Comparison of ENCODE assay signal across 15 cellular contexts in the genomic region with DNA sequence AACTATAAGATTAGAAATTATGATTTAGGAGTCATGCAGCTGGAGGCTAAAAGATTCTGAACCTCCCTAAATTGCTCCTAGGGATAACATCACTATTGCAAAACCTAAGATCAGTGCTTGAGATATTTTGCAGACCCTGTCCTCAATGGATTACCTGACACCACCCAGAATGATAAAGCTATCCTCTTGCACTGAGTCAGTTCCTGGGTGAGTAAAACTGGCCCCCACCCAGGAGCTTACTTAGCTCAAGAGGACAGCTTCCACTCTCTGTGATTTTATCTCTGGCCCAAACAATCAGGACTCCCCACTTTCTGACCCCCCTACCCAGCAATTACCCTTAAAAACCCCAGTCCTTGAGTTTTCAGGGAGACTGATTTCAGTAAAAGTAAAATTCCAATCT.
DNase-seq lines count a peak whose midpoint lies in the region; ATAC-seq and TF ChIP-seq lines count a peak whose summit lies in the region.
"Had no signal": no experiment of that assay in that cellular context is flagged by ENCODE, and none has a peak within 500 bp of the region (broad histone marks: within the 10 kb centered on the region; RNA-seq: fewer than 3 reads in every experiment).

No MANE protein-coding gene starts in this region.

- H3K79me2 ChIP-seq in H9 (ENCODE audit: insufficient read depth, low read length) (no peaks in the 10 kb centered on the region), PC-3 (ENCODE audit: low read length) (no peaks in the 10 kb centered on the region), mammary epithelial cell (ENCODE audit: insufficient read depth, low read length) (no peaks in the 10 kb centered on the region)

- no peak overlapping the region for H4K8ac ChIP-seq in H9 (replicated peaks; ENCODE audit: insufficient read length, low read depth, low read length)

- BruUV-seq in PC-3 (replicated peaks; lab: Mats Ljungman, UMichigan), result no TSS peak
- BruUV-seq in mammary epithelial cell (replicated peaks; lab: Mats Ljungman, UMichigan), result no TSS peak

- no peaks in the 10 kb centered on the region for H3K79me1 ChIP-seq in H9 (ENCODE audit: insufficient read depth, low read depth, low read length, poor library complexity, severe bottlenecking)

- no peak for ATAC-seq in PC-3
- no peak for ATAC-seq in activated CD8-positive, alpha-beta T cell treated with anti-CD3 and anti-CD28 coated beads, Interleukin-2, amount 10 ng/mL, durations not matched to agents 7 days and 5 days
- ATAC-seq: CD8-positive, alpha-beta T cell; GM12878; HepG2 had no signal

- no peak for TF ChIP-seq POLR2A in suprapubic skin (IDR thresholded peaks at IDR 0.05)

- H3K27ac ChIP-seq in H9 (ENCODE audit: insufficient read length, low read depth, low read length), result no peak overlapping the region
- H3K27ac ChIP-seq in PC-3 (ENCODE audit: low read length), result no peak overlapping the region
- H3K27ac ChIP-seq in mammary epithelial cell (ENCODE audit: insufficient read depth, low read depth, low read length), result no peak overlapping the region
- no peak overlapping the region for H3K27ac ChIP-seq in suprapubic skin
- H3K27ac ChIP-seq: BLaER1 treated with 17β-estradiol and CSF1 and Interleukin-3, amounts not matched to agents 10 nM and 100 nM had no signal

- H3K18ac ChIP-seq in H9 (ENCODE audit: insufficient read length, low read depth, low read length), result no peak overlapping the region

- H3K27ac Mint-ChIP-seq in H9 (peak overlapping the region in 2 of 3 experiments; percentile 39 to 71; a peak in 2 of 7 replicates), progenitor cell of endocrine pancreas (peak overlapping the region; percentile 75)
- no peak overlapping the region for H3K27ac Mint-ChIP-seq in activated CD8-positive, alpha-beta T cell treated with anti-CD3 and anti-CD28 coated beads, Interleukin-2, amount 10 ng/mL, durations not matched to agents 7 days and 5 days
- H3K27ac Mint-ChIP-seq: B cell; CD8-positive, alpha-beta T cell had no signal

- H2AK5ac ChIP-seq in H9 (ENCODE audit: insufficient read length, low read length), result no peak overlapping the region

- no peak overlapping the region for H3K4me2 ChIP-seq in H9 (ENCODE audit: insufficient read depth, insufficient read length, low read length)
- no peak overlapping the region for H3K4me2 ChIP-seq in PC-3 (ENCODE audit: low read length)
- H3K4me2 ChIP-seq in mammary epithelial cell (ENCODE audit: insufficient read depth, low read depth, low read length), result no peak overlapping the region
- H3K4me2 ChIP-seq: BLaER1 treated with 17β-estradiol and CSF1 and Interleukin-3, amounts not matched to agents 10 nM and 100 nM had no signal

- no peak overlapping the region for H2BK20ac ChIP-seq in H9 (ENCODE audit: low read depth, low read length, poor library complexity, severe bottlenecking)

- no peak overlapping the region for H2AFZ ChIP-seq in H9 (ENCODE audit: low read length)
- H2AFZ ChIP-seq in PC-3 (ENCODE audit: low read length), result no peak overlapping the region
- H2AFZ ChIP-seq in mammary epithelial cell (ENCODE audit: low read depth, low read length), result no peak overlapping the region

- H3K4me1 Mint-ChIP-seq in H9 (no peaks in the 10 kb centered on the region), progenitor cell of endocrine pancreas (ENCODE audit: low read depth) (no peaks in the 10 kb centered on the region)
- no peaks in the 10 kb centered on the region for H3K4me1 Mint-ChIP-seq in activated CD8-positive, alpha-beta T cell treated with anti-CD3 and anti-CD28 coated beads, Interleukin-2, amount 10 ng/mL, durations not matched to agents 7 days and 5 days (ENCODE audit: low read depth)
- H3K4me1 Mint-ChIP-seq: B cell had no signal

- POLR2A ChIA-PET in PC-3 (lab: Charles Lee; ENCODE audit: unreplicated experiment), result no interaction called here
- POLR2A ChIA-PET in activated CD8-positive, alpha-beta T cell treated with anti-CD3 and anti-CD28 coated beads, Interleukin-2, amount 10 ng/mL, durations not matched to agents 7 days and 5 days (lab: Charles Lee), result no interaction called here

- no peak overlapping the region for H3K14ac ChIP-seq in H9 (ENCODE audit: insufficient read depth, low read length)

- H4K20me1 ChIP-seq in H9 (ENCODE audit: control insufficient read depth, insufficient read depth, insufficient read length) (no peaks in the 10 kb centered on the region), PC-3 (ENCODE audit: low read length) (no peaks in the 10 kb centered on the region), mammary epithelial cell (ENCODE audit: insufficient read depth, low read length) (no peaks in the 10 kb centered on the region)
- H4K20me1 ChIP-seq: BLaER1 treated with 17β-estradiol and CSF1 and Interleukin-3, amounts not matched to agents 10 nM and 100 nM had no signal

- no peak overlapping the region for H3T11ph ChIP-seq in H9 (ENCODE audit: low read length)

- no peak overlapping the region for H3K56ac ChIP-seq in H9 (ENCODE audit: insufficient read length, low read depth, low read length)

- no peak for DNase-seq in H9
- peak; percentile 41 for DNase-seq in PC-3
- peak; percentile 30 for DNase-seq in mammary epithelial cell
- DNase-seq in progenitor cell of endocrine pancreas (ENCODE audit: low spot score, unreplicated experiment), result no peak
- DNase-seq in NCI-H1417 (lab: John Stamatoyannopoulos, UW), result no peak
- DNase-seq in suprapubic skin (ENCODE audit: low spot score in 2 of 2), result no peak
- DNase-seq in activated CD8-positive, alpha-beta T cell treated with anti-CD3 and anti-CD28 coated beads, Interleukin-2, amount 10 ng/mL, durations not matched to agents 7 days and 5 days, result no peak
- DNase-seq: Calu3; CD8-positive, alpha-beta T cell; DMS79 treated with DMSO at 0.1 percent for 48 hours had no signal

- no peak for TF ChIP-seq EP300 in suprapubic skin (IDR thresholded peaks at IDR 0.05)

- no peaks in the 10 kb centered on the region for H3K9me3 ChIP-seq in H9 (ENCODE audit: control insufficient read depth, low read depth, low read length)
- H3K9me3 ChIP-seq in PC-3 (ENCODE audit: low read length), result no peaks in the 10 kb centered on the region
- peaks cover 2% of the 10 kb centered on the region for H3K9me3 ChIP-seq in mammary epithelial cell (replicated peaks; ENCODE audit: insufficient read depth, low read length)
- no peaks in the 10 kb centered on the region for H3K9me3 ChIP-seq in suprapubic skin
- H3K9me3 ChIP-seq: BLaER1 treated with 17β-estradiol and CSF1 and Interleukin-3, amounts not matched to agents 10 nM and 100 nM; HAP-1 had no signal

- dilution Hi-C loops in mammary epithelial cell (cut with HindIII; ENCODE audit: low sequenced_read_pairs), result no loop called here

- H3K9ac ChIP-seq in H9 (ENCODE audit: extremely low read depth, insufficient read length, low read length) (no peak overlapping the region), PC-3 (ENCODE audit: low read length) (no peak overlapping the region), mammary epithelial cell (ENCODE audit: insufficient read depth, low read length) (no peak overlapping the region)
- H3K9ac ChIP-seq: BLaER1 treated with 17β-estradiol and CSF1 and Interleukin-3, amounts not matched to agents 10 nM and 100 nM had no signal

- TF ChIP-seq CTCF in H9 (conservative IDR thresholded peaks at IDR 0.05) (no peak), PC-3 (conservative IDR thresholded peaks at IDR 0.05; ENCODE audit: low read depth, low read length) (no peak), mammary epithelial cell (conservative IDR thresholded peaks at IDR 0.05 in 1 of 2, IDR thresholded peaks at IDR 0.05 in 1 of 2; ENCODE audit: extremely low read depth in 1 of 2, insufficient read depth in 1 of 2, low read depth in 1 of 2, low read length in 2 of 2) (no peak), progenitor cell of endocrine pancreas (IDR thresholded peaks at IDR 0.05; ENCODE audit: unreplicated experiment) (no peak), suprapubic skin (IDR thresholded peaks at IDR 0.05) (no peak)

- H3K9me3 Mint-ChIP-seq in H9 (no peaks in the 10 kb centered on the region; a peak in 3 of 5 replicates), progenitor cell of endocrine pancreas (ENCODE audit: low read depth) (peaks cover 6% of the 10 kb centered on the region)
- H3K9me3 Mint-ChIP-seq in activated CD8-positive, alpha-beta T cell treated with anti-CD3 and anti-CD28 coated beads, Interleukin-2, amount 10 ng/mL, durations not matched to agents 7 days and 5 days (ENCODE audit: insufficient read depth), result peaks cover 19% of the 10 kb centered on the region

- H3K36me3 ChIP-seq in PC-3 (ENCODE audit: low read depth, low read length) (no peaks in the 10 kb centered on the region), mammary epithelial cell (ENCODE audit: insufficient read depth, low read length) (no peaks in the 10 kb centered on the region), suprapubic skin (no peaks in the 10 kb centered on the region)
- H3K36me3 ChIP-seq: BLaER1 treated with 17β-estradiol and CSF1 and Interleukin-3, amounts not matched to agents 10 nM and 100 nM; HAP-1 had no signal

- H3K23me2 ChIP-seq in H9 (ENCODE audit: insufficient read length, low read depth, low read length, poor library complexity, severe bottlenecking), result no peaks in the 10 kb centered on the region

- H3K4me3 ChIP-seq in PC-3 (ENCODE audit: low read length), result no peak overlapping the region
- no peak overlapping the region for H3K4me3 ChIP-seq in mammary epithelial cell (replicated peaks in 1 of 3; ENCODE audit: insufficient read depth in 1 of 3, low read depth in 2 of 3, low read length in 3 of 3)
- no peak overlapping the region for H3K4me3 ChIP-seq in suprapubic skin
- H3K4me3 ChIP-seq: BLaER1 treated with 17β-estradiol and CSF1 and Interleukin-3, amounts not matched to agents 10 nM and 100 nM; GM12878; HAP-1 had no signal

- no peak overlapping the region for H4K91ac ChIP-seq in H9 (ENCODE audit: insufficient read length, low read depth, low read length)

- in situ Hi-C loops in mammary epithelial cell (cut with MboI; ENCODE audit: low sequenced_read_pairs in 2 of 2), result no loop called here

- CTCF ChIA-PET in PC-3 (lab: Charles Lee), result no interaction called here
- CTCF ChIA-PET in mammary epithelial cell (lab: Charles Lee; ENCODE audit: low non-redundant PET), result no interaction called here
- CTCF ChIA-PET in activated CD8-positive, alpha-beta T cell treated with anti-CD3 and anti-CD28 coated beads, Interleukin-2, amount 10 ng/mL, durations not matched to agents 7 days and 5 days (lab: Charles Lee), result no interaction called here

- H3K36me3 Mint-ChIP-seq in H9 (ENCODE audit: insufficient read depth in 1 of 3, low read depth in 3 of 3) (no peaks in the 10 kb centered on the region), progenitor cell of endocrine pancreas (ENCODE audit: insufficient read depth) (no peaks in the 10 kb centered on the region)
- H3K36me3 Mint-ChIP-seq in activated CD8-positive, alpha-beta T cell treated with anti-CD3 and anti-CD28 coated beads, Interleukin-2, amount 10 ng/mL, durations not matched to agents 7 days and 5 days (ENCODE audit: low read depth), result no peaks in the 10 kb centered on the region
- H3K36me3 Mint-ChIP-seq: CD8-positive, alpha-beta T cell had no signal

- no peak overlapping the region for H2BK120ac ChIP-seq in H9 (ENCODE audit: low read depth, low read length, poor library complexity, severe bottlenecking)

- no peak overlapping the region for H3K23ac ChIP-seq in H9 (ENCODE audit: insufficient read length, low read depth, low read length)

- H3K4me1 ChIP-seq in H9 (ENCODE audit: insufficient read depth, low read length) (no peaks in the 10 kb centered on the region), PC-3 (ENCODE audit: insufficient read depth, low read length) (no peaks in the 10 kb centered on the region), mammary epithelial cell (ENCODE audit: insufficient read depth, low read length) (no peaks in the 10 kb centered on the region), suprapubic skin (no peaks in the 10 kb centered on the region)
- H3K4me1 ChIP-seq: BLaER1 treated with 17β-estradiol and CSF1 and Interleukin-3, amounts not matched to agents 10 nM and 100 nM; HAP-1 had no signal

- no peaks in the 10 kb centered on the region for H3F3A ChIP-seq in PC-3 (ENCODE audit: low read length, unreplicated experiment)

- intact Hi-C loops in PC-3 (cut with micrococcal nuclease), result no loop called here
- intact Hi-C loops in mammary epithelial cell (cut with micrococcal nuclease), result no loop called here

- H2BK5ac ChIP-seq in H9 (ENCODE audit: insufficient read length, low read length), result no peak overlapping the region

- H3K4me3 Mint-ChIP-seq in H9, result no peak overlapping the region
- no peak overlapping the region for H3K4me3 Mint-ChIP-seq in progenitor cell of endocrine pancreas (ENCODE audit: low read depth)
- no peak overlapping the region for H3K4me3 Mint-ChIP-seq in activated CD8-positive, alpha-beta T cell treated with anti-CD3 and anti-CD28 coated beads, Interleukin-2, amount 10 ng/mL, durations not matched to agents 7 days and 5 days
- H3K4me3 Mint-ChIP-seq: B cell; CD8-positive, alpha-beta T cell had no signal

- H3K27me3 Mint-ChIP-seq in H9 (ENCODE audit: low read depth), result no peaks in the 10 kb centered on the region; the same call in 1 of the 2 replicates
- H3K27me3 Mint-ChIP-seq in progenitor cell of endocrine pancreas, result no peaks in the 10 kb centered on the region
- H3K27me3 Mint-ChIP-seq in activated CD8-positive, alpha-beta T cell treated with anti-CD3 and anti-CD28 coated beads, Interleukin-2, amount 10 ng/mL, durations not matched to agents 7 days and 5 days (ENCODE audit: low read depth), result no peaks in the 10 kb centered on the region
- H3K27me3 Mint-ChIP-seq: B cell had no signal

- no peak overlapping the region for H4K5ac ChIP-seq in H9 (ENCODE audit: insufficient read length, low read depth, low read length)

- no peaks in the 10 kb centered on the region for H3K9me2 ChIP-seq in PC-3 (replicated peaks; ENCODE audit: low read length)

- no peak overlapping the region for H2BK15ac ChIP-seq in H9 (ENCODE audit: low read depth, low read length)

- H3K27me3 ChIP-seq in H9 (ENCODE audit: insufficient read depth, low read length), result no peaks in the 10 kb centered on the region
- no peaks in the 10 kb centered on the region for H3K27me3 ChIP-seq in PC-3 (ENCODE audit: low read length)
- no peaks in the 10 kb centered on the region for H3K27me3 ChIP-seq in mammary epithelial cell (ENCODE audit: insufficient read depth, low read length)
- no peaks in the 10 kb centered on the region for H3K27me3 ChIP-seq in suprapubic skin
- H3K27me3 ChIP-seq: BLaER1 treated with 17β-estradiol and CSF1 and Interleukin-3, amounts not matched to agents 10 nM and 100 nM had no signal

- no peak overlapping the region for H2BK12ac ChIP-seq in H9 (ENCODE audit: insufficient read length, low read depth, low read length)

- H3K4ac ChIP-seq in H9 (ENCODE audit: low read depth, low read length), result no peak overlapping the region

Comparison
In these comparisons a context has a peak if more than half of its experiments do, and no peak if none do; other contexts are left out.
1. DNase-seq: peak in PC-3 (single experiment) and mammary epithelial cell (single experiment); none in H9 (single experiment), progenitor cell of endocrine pancreas (single experiment), NCI-H1417 (0 of 3), suprapubic skin (0 of 2) and activated CD8-positive, alpha-beta T cell treated with anti-CD3 and anti-CD28 coated beads, Interleukin-2, amount 10 ng/mL, durations not matched to agents 7 days and 5 days (single experiment).